In genomic region chr7:106041140-106041717, GRCh38 we compare ENCODE assay signal across 9 cellular contexts.
A peak's percentile ranks its signal among the peaks of the same experiment; 100 is the strongest.
DNase-seq lines count a peak whose midpoint lies in the region; ATAC-seq, FAIRE-seq and TF ChIP-seq lines count a peak whose summit lies in the region.
"Had no signal": no experiment of that assay in that cellular context is flagged by ENCODE, and none has a peak within 500 bp of the region (broad histone marks: within the 10 kb centered on the region; RNA-seq: fewer than 3 reads in every experiment).

No MANE protein-coding gene starts in this region.

- H3K27me3 Mint-ChIP-seq in natural killer cell treated with Interleukin-12 subunit alpha and Interleukin-12 subunit beta and Interleukin-15 and Interleukin-18, amount 100 ng/mL, for 72 hours: peaks cover 28 to 29% of the 10 kb centered on the region in 2 donors
- H3K27me3 Mint-ChIP-seq: stimulated activated naive CD8-positive, alpha-beta T cell treated with anti-CD3 and anti-CD28 coated beads, Interleukin-15, Interleukin-2, amounts not matched to agents 100 ng/mL and 50 ng/mL, for 24 hours had no signal

- H3K27ac Mint-ChIP-seq in natural killer cell treated with Interleukin-12 subunit alpha and Interleukin-12 subunit beta and Interleukin-15 and Interleukin-18, amount 100 ng/mL, for 72 hours: no peak overlapping the region
- H3K27ac Mint-ChIP-seq: stimulated activated naive CD8-positive, alpha-beta T cell treated with anti-CD3 and anti-CD28 coated beads, Interleukin-15, Interleukin-2, amounts not matched to agents 100 ng/mL and 50 ng/mL, for 24 hours had no signal

- no peaks in the 10 kb centered on the region for H3K27me3 ChIP-seq in SU-DHL-6 (ENCODE audit: low read length)

- no peak overlapping the region for H3K4me3 ChIP-seq in SU-DHL-6 (ENCODE audit: insufficient read depth, low read length, poor library complexity, severe bottlenecking)
- H3K4me3 ChIP-seq in coronary artery: no peak overlapping the region

- peaks cover 5 to 9% of the 10 kb centered on the region in 2 donors for H3K4me1 Mint-ChIP-seq in natural killer cell treated with Interleukin-12 subunit alpha and Interleukin-12 subunit beta and Interleukin-15 and Interleukin-18, amount 100 ng/mL, for 72 hours (ENCODE audit: low read depth in 2 of 2)

- no peak overlapping the region for H3K4me3 Mint-ChIP-seq in natural killer cell treated with Interleukin-12 subunit alpha and Interleukin-12 subunit beta and Interleukin-15 and Interleukin-18, amount 100 ng/mL, for 72 hours
- H3K4me3 Mint-ChIP-seq: stimulated activated naive CD8-positive, alpha-beta T cell treated with anti-CD3 and anti-CD28 coated beads, Interleukin-15, Interleukin-2, amounts not matched to agents 100 ng/mL and 50 ng/mL, for 24 hours had no signal

- H3K79me2 ChIP-seq in SU-DHL-6 (ENCODE audit: insufficient read depth, low read length): no peaks in the 10 kb centered on the region

- TF ChIP-seq CTCF in SU-DHL-6 (IDR thresholded peaks at IDR 0.05; ENCODE audit: insufficient read depth, low read length, poor library complexity, severe bottlenecking) (peak; percentile 90), coronary artery (IDR thresholded peaks at IDR 0.05) (peak; percentile 39)

- no peak for TF ChIP-seq POLR2A in GM18505 (IDR thresholded peaks at IDR 0.05; ENCODE audit: borderline replicate concordance, extremely low read depth, insufficient read depth, insufficient read length)

- ATAC-seq in natural killer cell treated with Interleukin-12 subunit alpha and Interleukin-12 subunit beta and Interleukin-15 and Interleukin-18, amount 100 ng/mL, for 72 hours: peak; percentile 54 to 56
- no peak for ATAC-seq in GM18505 (IDR thresholded peaks at IDR 0.05; ENCODE audit: unreplicated experiment)

- no peaks in the 10 kb centered on the region for H3K9me3 ChIP-seq in SU-DHL-6 (ENCODE audit: insufficient read depth, low read length)

- no peak overlapping the region for H3K4me2 ChIP-seq in SU-DHL-6 (ENCODE audit: low read depth, low read length, poor library complexity, severe bottlenecking)

- no peaks in the 10 kb centered on the region for H3K9me2 ChIP-seq in SU-DHL-6 (replicated peaks; ENCODE audit: insufficient read depth, low read length)

- no peaks in the 10 kb centered on the region for H3K9me3 Mint-ChIP-seq in natural killer cell treated with Interleukin-12 subunit alpha and Interleukin-12 subunit beta and Interleukin-15 and Interleukin-18, amount 100 ng/mL, for 72 hours
- H3K9me3 Mint-ChIP-seq: stimulated activated naive CD8-positive, alpha-beta T cell treated with anti-CD3 and anti-CD28 coated beads, Interleukin-15, Interleukin-2, amounts not matched to agents 100 ng/mL and 50 ng/mL, for 24 hours had no signal

- H2AFZ ChIP-seq in SU-DHL-6 (ENCODE audit: low read depth, low read length, severe bottlenecking): no peak overlapping the region

- no peak overlapping the region for H3K9ac ChIP-seq in SU-DHL-6 (ENCODE audit: low read length)

- H3K27ac ChIP-seq in SU-DHL-6 (ENCODE audit: low read depth, low read length) (no peak overlapping the region), coronary artery (no peak overlapping the region)

- peak; percentile 32 for DNase-seq in activated naive CD4-positive, alpha-beta T cell treated with Interleukin-2 at 50 U/mL for 16 hours
- no peak for DNase-seq in activated naive CD4-positive, alpha-beta T cell (lab: John Stamatoyannopoulos, UW)
- peak; percentile 48 for DNase-seq in HTR-8/SVneo (ENCODE audit: insufficient read length, low spot score)
- DNase-seq in coronary artery (ENCODE audit: low spot score): no peak
- no peak for DNase-seq in natural killer cell treated with Interleukin-12 subunit alpha and Interleukin-12 subunit beta and Interleukin-15 and Interleukin-18, amount 100 ng/mL, for 72 hours (ENCODE audit: low spot score)
- DNase-seq in dedifferentiated amniotic fluid mesenchymal stem cell (ENCODE audit: extremely low spot score): no peak

- H3F3A ChIP-seq in SU-DHL-6 (ENCODE audit: insufficient read depth): 0 out of 2 replicates have a peak, but pooled peaks cover 5% of the 10 kb centered on the region

- H3K36me3 Mint-ChIP-seq in natural killer cell treated with Interleukin-12 subunit alpha and Interleukin-12 subunit beta and Interleukin-15 and Interleukin-18, amount 100 ng/mL, for 72 hours: no peaks in the 10 kb centered on the region

- H4K20me1 ChIP-seq in SU-DHL-6 (ENCODE audit: low read depth, low read length): no peaks in the 10 kb centered on the region

- FAIRE-seq in HTR-8/SVneo (lab: Jason Lieb, UNC): no peak

- H3K36me3 ChIP-seq in SU-DHL-6 (ENCODE audit: low read length): no peaks in the 10 kb centered on the region

Comparison
In these comparisons a context has a peak if more than half of its experiments do, and no peak if none do; other contexts are left out.
1. DNase-seq: peak in activated naive CD4-positive, alpha-beta T cell treated with Interleukin-2 at 50 U/mL for 16 hours (single experiment) and HTR-8/SVneo (single experiment); none in activated naive CD4-positive, alpha-beta T cell (0 of 4), coronary artery (single experiment), natural killer cell treated with Interleukin-12 subunit alpha and Interleukin-12 subunit beta and Interleukin-15 and Interleukin-18, amount 100 ng/mL, for 72 hours (single experiment) and dedifferentiated amniotic fluid mesenchymal stem cell (single experiment).